Comparison of ENCODE assay signal across 1 cellular context in the genomic region with DNA sequence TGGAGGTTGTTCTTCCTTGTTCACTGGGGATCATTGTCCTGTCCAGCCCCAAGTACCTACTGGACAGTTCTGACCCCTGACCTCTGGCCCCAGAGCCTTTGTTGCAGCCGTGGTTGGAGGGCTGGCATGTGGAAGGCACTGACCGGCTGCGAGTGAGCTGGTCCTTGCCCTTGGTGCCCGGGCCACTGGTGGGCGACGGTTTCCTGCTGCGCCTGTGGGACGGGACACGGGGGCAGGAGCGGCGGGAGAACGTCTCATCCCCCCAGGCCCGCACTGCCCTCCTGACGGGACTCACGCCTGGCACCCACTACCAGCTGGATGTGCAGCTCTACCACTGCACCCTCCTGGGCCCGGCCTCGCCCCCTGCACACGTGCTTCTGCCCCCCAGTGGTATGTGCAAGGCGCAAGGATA.
TF ChIP-seq lines count a peak whose summit lies in the region.

No MANE protein-coding gene starts in this region.

TF ChIP-seq in liver, 16 proteins besides CTCF, POLR2A, EP300 and RAD21:
- TF ChIP-seq, protein P1, sequence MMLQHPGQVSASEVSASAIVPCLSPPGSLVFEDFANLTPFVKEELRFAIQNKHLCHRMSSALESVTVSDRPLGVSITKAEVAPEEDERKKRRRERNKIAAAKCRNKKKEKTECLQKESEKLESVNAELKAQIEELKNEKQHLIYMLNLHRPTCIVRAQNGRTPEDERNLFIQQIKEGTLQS (IDR thresholded peaks at IDR 0.05), result no peak
- no peak for TF ChIP-seq FOXA1 (IDR thresholded peaks at IDR 0.05)
- no peak for TF ChIP-seq JUND (IDR thresholded peaks at IDR 0.05)
- TF ChIP-seq, protein P2, sequence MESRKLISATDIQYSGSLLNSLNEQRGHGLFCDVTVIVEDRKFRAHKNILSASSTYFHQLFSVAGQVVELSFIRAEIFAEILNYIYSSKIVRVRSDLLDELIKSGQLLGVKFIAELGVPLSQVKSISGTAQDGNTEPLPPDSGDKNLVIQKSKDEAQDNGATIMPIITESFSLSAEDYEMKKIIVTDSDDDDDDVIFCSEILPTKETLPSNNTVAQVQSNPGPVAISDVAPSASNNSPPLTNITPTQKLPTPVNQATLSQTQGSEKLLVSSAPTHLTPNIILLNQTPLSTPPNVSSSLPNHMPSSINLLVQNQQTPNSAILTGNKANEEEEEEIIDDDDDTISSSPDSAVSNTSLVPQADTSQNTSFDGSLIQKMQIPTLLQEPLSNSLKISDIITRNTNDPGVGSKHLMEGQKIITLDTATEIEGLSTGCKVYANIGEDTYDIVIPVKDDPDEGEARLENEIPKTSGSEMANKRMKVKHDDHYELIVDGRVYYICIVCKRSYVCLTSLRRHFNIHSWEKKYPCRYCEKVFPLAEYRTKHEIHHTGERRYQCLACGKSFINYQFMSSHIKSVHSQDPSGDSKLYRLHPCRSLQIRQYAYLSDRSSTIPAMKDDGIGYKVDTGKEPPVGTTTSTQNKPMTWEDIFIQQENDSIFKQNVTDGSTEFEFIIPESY (IDR thresholded peaks at IDR 0.05), result no peak
- TF ChIP-seq HNF4A (conservative IDR thresholded peaks at IDR 0.05), result no peak
- no peak for TF ChIP-seq HNF4G (IDR thresholded peaks at IDR 0.05)
- no peak for TF ChIP-seq NR2F2 (IDR thresholded peaks at IDR 0.05)
- no peak for TF ChIP-seq TAF1 (conservative IDR thresholded peaks at IDR 0.05)
- TF ChIP-seq, protein P3, sequence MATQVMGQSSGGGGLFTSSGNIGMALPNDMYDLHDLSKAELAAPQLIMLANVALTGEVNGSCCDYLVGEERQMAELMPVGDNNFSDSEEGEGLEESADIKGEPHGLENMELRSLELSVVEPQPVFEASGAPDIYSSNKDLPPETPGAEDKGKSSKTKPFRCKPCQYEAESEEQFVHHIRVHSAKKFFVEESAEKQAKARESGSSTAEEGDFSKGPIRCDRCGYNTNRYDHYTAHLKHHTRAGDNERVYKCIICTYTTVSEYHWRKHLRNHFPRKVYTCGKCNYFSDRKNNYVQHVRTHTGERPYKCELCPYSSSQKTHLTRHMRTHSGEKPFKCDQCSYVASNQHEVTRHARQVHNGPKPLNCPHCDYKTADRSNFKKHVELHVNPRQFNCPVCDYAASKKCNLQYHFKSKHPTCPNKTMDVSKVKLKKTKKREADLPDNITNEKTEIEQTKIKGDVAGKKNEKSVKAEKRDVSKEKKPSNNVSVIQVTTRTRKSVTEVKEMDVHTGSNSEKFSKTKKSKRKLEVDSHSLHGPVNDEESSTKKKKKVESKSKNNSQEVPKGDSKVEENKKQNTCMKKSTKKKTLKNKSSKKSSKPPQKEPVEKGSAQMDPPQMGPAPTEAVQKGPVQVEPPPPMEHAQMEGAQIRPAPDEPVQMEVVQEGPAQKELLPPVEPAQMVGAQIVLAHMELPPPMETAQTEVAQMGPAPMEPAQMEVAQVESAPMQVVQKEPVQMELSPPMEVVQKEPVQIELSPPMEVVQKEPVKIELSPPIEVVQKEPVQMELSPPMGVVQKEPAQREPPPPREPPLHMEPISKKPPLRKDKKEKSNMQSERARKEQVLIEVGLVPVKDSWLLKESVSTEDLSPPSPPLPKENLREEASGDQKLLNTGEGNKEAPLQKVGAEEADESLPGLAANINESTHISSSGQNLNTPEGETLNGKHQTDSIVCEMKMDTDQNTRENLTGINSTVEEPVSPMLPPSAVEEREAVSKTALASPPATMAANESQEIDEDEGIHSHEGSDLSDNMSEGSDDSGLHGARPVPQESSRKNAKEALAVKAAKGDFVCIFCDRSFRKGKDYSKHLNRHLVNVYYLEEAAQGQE (IDR thresholded peaks at IDR 0.05), result no peak
- no peak for TF ChIP-seq SP1 (IDR thresholded peaks at IDR 0.05)
- no peak for TF ChIP-seq GABPA (IDR thresholded peaks at IDR 0.05 in 1 of 2, conservative IDR thresholded peaks at IDR 0.05 in 1 of 2)
- no peak for TF ChIP-seq YY1 (IDR thresholded peaks at IDR 0.05)
- no peak for TF ChIP-seq FOXA2 (IDR thresholded peaks at IDR 0.05)
- TF ChIP-seq EGR1 (IDR thresholded peaks at IDR 0.05; ENCODE audit: low read depth in 2 of 2), result no peak
- no peak for TF ChIP-seq RXRA (IDR thresholded peaks at IDR 0.05)
- TF ChIP-seq, protein P4, sequence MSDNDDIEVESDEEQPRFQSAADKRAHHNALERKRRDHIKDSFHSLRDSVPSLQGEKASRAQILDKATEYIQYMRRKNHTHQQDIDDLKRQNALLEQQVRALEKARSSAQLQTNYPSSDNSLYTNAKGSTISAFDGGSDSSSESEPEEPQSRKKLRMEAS (IDR thresholded peaks at IDR 0.05), result no peak
